Comparison of ENCODE assay signal across 17 cellular contexts in genomic region chr10:50439187-50439586, GRCh38.
DNase-seq lines count a peak whose midpoint lies in the region; ATAC-seq and TF ChIP-seq lines count a peak whose summit lies in the region.
"Had no signal": no experiment of that assay in that cellular context is flagged by ENCODE, and none has a peak within 500 bp of the region (broad histone marks: within the 10 kb centered on the region; RNA-seq: fewer than 3 reads in every experiment).

No MANE protein-coding gene starts in this region.

- intact Hi-C loops in head of caudate nucleus (cut with DNase I) = no loop called here

- H3K4me2 ChIP-seq in Loucy (ENCODE audit: low read depth, low read length, poor library complexity, severe bottlenecking) = peak overlapping the region; percentile 30

- DNase-seq in NCI-H2107 treated with DMSO at 0.1 percent for 48 hours (lab: John Stamatoyannopoulos, UW; ENCODE audit: unreplicated experiment) = peak; percentile 1
- no peak for DNase-seq in NCI-H2107 (lab: John Stamatoyannopoulos, UW)
- DNase-seq in OCI-M1 (lab: John Stamatoyannopoulos, UW) = peak; percentile 38
- no peak for DNase-seq in head of caudate nucleus
- DNase-seq in epidermal melanocyte (ENCODE audit: insufficient read length, low spot score) = no peak
- DNase-seq: 8988T; CD8-positive, alpha-beta memory T cell; COR-L47; DMS 273 treated with DMSO at 0.1 percent for 48 hours; DMS53; DND-41; GOT3; H7 had no signal

- no peaks in the 10 kb centered on the region for H4K20me1 ChIP-seq in Loucy (ENCODE audit: insufficient read depth, low read length, poor library complexity, severe bottlenecking)
- H4K20me1 ChIP-seq: BLaER1 treated with 17β-estradiol and CSF1 and Interleukin-3, amounts not matched to agents 10 nM and 100 nM had no signal

- H3K9ac ChIP-seq in Loucy (ENCODE audit: low read depth, low read length, poor library complexity, severe bottlenecking) = no peak overlapping the region
- H3K9ac ChIP-seq: BLaER1 treated with 17β-estradiol and CSF1 and Interleukin-3, amounts not matched to agents 10 nM and 100 nM had no signal

- ATAC-seq in HG02623 (IDR thresholded peaks at IDR 0.05; ENCODE audit: unreplicated experiment) = no peak
- ATAC-seq: HCT116 had no signal

- no peaks in the 10 kb centered on the region for H3K79me2 ChIP-seq in Loucy (ENCODE audit: insufficient read depth, low read length)

- H3K4me3 ChIP-seq in Loucy (ENCODE audit: low read length, poor library complexity, severe bottlenecking) = no peak overlapping the region
- H3K4me3 ChIP-seq: BLaER1 treated with 17β-estradiol and CSF1 and Interleukin-3, amounts not matched to agents 10 nM and 100 nM had no signal

- no peaks in the 10 kb centered on the region for H3K9me2 ChIP-seq in Loucy (replicated peaks; ENCODE audit: low read depth, low read length)

- no peaks in the 10 kb centered on the region for H3K9me3 ChIP-seq in Loucy (ENCODE audit: insufficient read depth, low read depth, low read length)

- no peak overlapping the region for H2AFZ ChIP-seq in Loucy (ENCODE audit: low read length)

- no peaks in the 10 kb centered on the region for H3K36me3 ChIP-seq in Loucy (ENCODE audit: insufficient read depth, low read length)

- peaks cover 30% of the 10 kb centered on the region for H3K4me1 ChIP-seq in Loucy (ENCODE audit: insufficient read depth, low read length, poor library complexity, severe bottlenecking)

- no peaks in the 10 kb centered on the region for H3K27me3 ChIP-seq in Loucy (ENCODE audit: insufficient read depth, low read length, poor library complexity, severe bottlenecking)
- H3K27me3 ChIP-seq: BLaER1 treated with 17β-estradiol and CSF1 and Interleukin-3, amounts not matched to agents 10 nM and 100 nM had no signal

- H3F3A ChIP-seq in Loucy (ENCODE audit: low read depth) = no peaks in the 10 kb centered on the region

- TF ChIP-seq CTCF in Loucy (conservative IDR thresholded peaks at IDR 0.05; ENCODE audit: low read length) = no peak

Comparison
In these comparisons a context has a peak if more than half of its experiments do, and no peak if none do; other contexts are left out.
1. DNase-seq: peak in NCI-H2107 treated with DMSO at 0.1 percent for 48 hours (single experiment) and OCI-M1 (single experiment); none in NCI-H2107 (single experiment), head of caudate nucleus (0 of 42) and epidermal melanocyte (single experiment).